In genomic region chrX:43750248-43750676, GRCh38 we compare ENCODE assay signal across 8 cellular contexts.
DNase-seq lines count a peak whose midpoint lies in the region; ATAC-seq and TF ChIP-seq lines count a peak whose summit lies in the region.

No MANE protein-coding gene starts in this region.

- H3K4me1 ChIP-seq in OCI-LY1 (ENCODE audit: insufficient read depth, low read length, severe bottlenecking) = no peaks in the 10 kb centered on the region
- H3K4me1 ChIP-seq in neutrophil (ENCODE audit: control insufficient read depth in 1 of 2, insufficient read depth in 1 of 2, low read depth in 1 of 2, low read length in 1 of 2) = peaks cover 10 to 12% of the 10 kb centered on the region in 2 experiments

- H4K20me1 ChIP-seq in OCI-LY1 (ENCODE audit: insufficient read depth, low read length) = no peaks in the 10 kb centered on the region

- H3K36me3 Mint-ChIP-seq in CD14-positive monocyte = no peaks in the 10 kb centered on the region
- H3K36me3 Mint-ChIP-seq in activated T-cell treated with anti-CD3 and anti-CD28 coated beads, Interleukin-2, amount 50 U/mL, for 4 hours (ENCODE audit: insufficient read depth) = no peaks in the 10 kb centered on the region

- H3K27me3 ChIP-seq in OCI-LY1 (ENCODE audit: insufficient read depth, low read length) (no peaks in the 10 kb centered on the region), neutrophil (no peaks in the 10 kb centered on the region)

- peak overlapping the region; percentile 62 to 87 (median 80) for H3K27ac Mint-ChIP-seq in CD14-positive monocyte

- DNase-seq in CD14-positive monocyte (ENCODE audit: low spot score) = peak; percentile 60
- DNase-seq in activated T-cell treated with anti-CD3 and anti-CD28 coated beads, Interleukin-2, amount 50 U/mL, for 4 hours = peak; percentile 21
- peak; percentile 64 for DNase-seq in fibroblast of pulmonary artery (ENCODE audit: low read depth)
- DNase-seq in ureter (ENCODE audit: low spot score) = peak; percentile 50

- H3K9ac ChIP-seq in OCI-LY1 (ENCODE audit: low read length) = no peak overlapping the region

- no peaks in the 10 kb centered on the region for H3F3A ChIP-seq in OCI-LY1 (ENCODE audit: insufficient read depth, low read length)

- no peaks in the 10 kb centered on the region for H3K36me3 ChIP-seq in OCI-LY1 (ENCODE audit: insufficient read depth, low read length)
- H3K36me3 ChIP-seq in neutrophil = no peaks in the 10 kb centered on the region

- TF ChIP-seq CTCF in CD14-positive monocyte (IDR thresholded peaks at IDR 0.05) (peak; percentile 45), OCI-LY1 (IDR thresholded peaks at IDR 0.05; ENCODE audit: low read length) (peak; percentile 57), fibroblast of pulmonary artery (IDR thresholded peaks at IDR 0.05; ENCODE audit: low read length, missing control alignments) (peak; percentile 37), neutrophil (IDR thresholded peaks at IDR 0.05) (peak; percentile 37)

- H3K4me3 ChIP-seq in OCI-LY1 (ENCODE audit: low read depth, low read length, poor library complexity, severe bottlenecking) (no peak overlapping the region), fibroblast of pulmonary artery (replicated peaks; ENCODE audit: low read depth, low read length) (no peak overlapping the region), neutrophil (ENCODE audit: low read depth in 1 of 2, low read length in 1 of 2) (no peak overlapping the region)

- peaks cover 0 to 2% (median under 1%) of the 10 kb centered on the region in 3 donors for H3K27me3 Mint-ChIP-seq in CD14-positive monocyte (ENCODE audit: low read depth in 3 of 3)
- H3K27me3 Mint-ChIP-seq in activated T-cell treated with anti-CD3 and anti-CD28 coated beads, Interleukin-2, amount 50 U/mL, for 4 hours (ENCODE audit: low read depth) = no peaks in the 10 kb centered on the region

- ATAC-seq in GM19438 (IDR thresholded peaks at IDR 0.05; ENCODE audit: low read depth, unreplicated experiment) = peak; percentile 75
- peak; percentile 76 to 79 for ATAC-seq in activated T-cell treated with anti-CD3 and anti-CD28 coated beads, Interleukin-2, amount 50 U/mL, for 4 hours

- peaks cover 15% of the 10 kb centered on the region for H3K4me1 Mint-ChIP-seq in CD14-positive monocyte
- no peaks in the 10 kb centered on the region for H3K4me1 Mint-ChIP-seq in activated T-cell treated with anti-CD3 and anti-CD28 coated beads, Interleukin-2, amount 50 U/mL, for 4 hours (ENCODE audit: low read depth)

- TF ChIP-seq RAD21 in Ishikawa (IDR thresholded peaks at IDR 0.05; ENCODE audit: low read depth) = peak; percentile 76

- H2AFZ ChIP-seq in OCI-LY1 (ENCODE audit: low read length) = no peak overlapping the region

- H3K9me3 ChIP-seq in OCI-LY1 (ENCODE audit: low read length) = no peaks in the 10 kb centered on the region
- no peaks in the 10 kb centered on the region for H3K9me3 ChIP-seq in neutrophil

- TF ChIP-seq EP300 in Ishikawa (IDR thresholded peaks at IDR 0.05; ENCODE audit: borderline replicate concordance) = no peak

- H3K4me2 ChIP-seq in OCI-LY1 (ENCODE audit: low read length) = no peak overlapping the region

- no peaks in the 10 kb centered on the region for H3K79me2 ChIP-seq in OCI-LY1 (ENCODE audit: insufficient read depth, low read length)

- H3K9me3 Mint-ChIP-seq in CD14-positive monocyte = peaks cover 0 to 1% (median 0%) of the 10 kb centered on the region in 7 donors
- H3K9me3 Mint-ChIP-seq in activated T-cell treated with anti-CD3 and anti-CD28 coated beads, Interleukin-2, amount 50 U/mL, for 4 hours = no peaks in the 10 kb centered on the region

- H3K4me3 Mint-ChIP-seq in CD14-positive monocyte = no peak overlapping the region
- no peak overlapping the region for H3K4me3 Mint-ChIP-seq in activated T-cell treated with anti-CD3 and anti-CD28 coated beads, Interleukin-2, amount 50 U/mL, for 4 hours

- intact Hi-C loops in CD14-positive monocyte (cut with micrococcal nuclease) = loop anchor here in 1 of 2 donors (2.0 to 5.0 kb wide), 2 partner anchors 93 to 189 kb away; partner anchors contain the start of gene MAOA

- no peaks in the 10 kb centered on the region for H3K9me2 ChIP-seq in OCI-LY1 (ENCODE audit: low read depth, low read length)

- H3K27ac ChIP-seq in OCI-LY1 (ENCODE audit: low read depth, low read length, poor library complexity, severe bottlenecking) (no peak overlapping the region), neutrophil (peak overlapping the region; percentile 64)

TF ChIP-seq in Ishikawa, 13 proteins besides CTCF, POLR2A, EP300 and RAD21:
- TF ChIP-seq MAX (IDR thresholded peaks at IDR 0.05) = no peak
- no peak for TF ChIP-seq CEBPB (IDR thresholded peaks at IDR 0.05)
- no peak for TF ChIP-seq USF1 (IDR thresholded peaks at IDR 0.05)
- TF ChIP-seq CREB1 (IDR thresholded peaks at IDR 0.05; ENCODE audit: low read depth) = no peak
- no peak for TF ChIP-seq TAF1 (IDR thresholded peaks at IDR 0.05; ENCODE audit: low read depth)
- no peak for TF ChIP-seq YY1 (IDR thresholded peaks at IDR 0.05; ENCODE audit: low read depth)
- TF ChIP-seq NFIC (IDR thresholded peaks at IDR 0.05) = no peak
- TF ChIP-seq EGR1 (IDR thresholded peaks at IDR 0.05) = no peak
- no peak for TF ChIP-seq TCF12 (IDR thresholded peaks at IDR 0.05; ENCODE audit: low read depth)
- no peak for TF ChIP-seq ZBTB7A (IDR thresholded peaks at IDR 0.05; ENCODE audit: low read depth)
- no peak for TF ChIP-seq TEAD4 (IDR thresholded peaks at IDR 0.05)
- TF ChIP-seq REST (IDR thresholded peaks at IDR 0.05; ENCODE audit: low read depth) = no peak
- no peak for TF ChIP-seq FOXM1 (IDR thresholded peaks at IDR 0.05; ENCODE audit: borderline replicate concordance, low read depth)
